ENCODE assay signal across 18 cellular contexts in genomic region chr14:91466192-91466591, GRCh38. TPM values are rescaled to one million over a fixed set of nuclear protein-coding genes. Genes with fewer than 3 reads are reported as not detected.
DNase-seq lines count a peak whose midpoint lies in the region; ATAC-seq and TF ChIP-seq lines count a peak whose summit lies in the region.
"Had no signal": no experiment of that assay in that cellular context is flagged by ENCODE, and none has a peak within 500 bp of the region (broad histone marks: within the 10 kb centered on the region; RNA-seq: fewer than 3 reads in every experiment).

No MANE protein-coding gene starts in this region.

- in situ Hi-C loops in gastrocnemius medialis (cut with MboI; ENCODE audit: low sequenced_read_pairs in 4 of 4) = no loop called here

- peaks cover 0 to 84% of the 10 kb centered on the region in 2 donors for H3K36me3 ChIP-seq in gastrocnemius medialis

- H3K27me3 ChIP-seq in gastrocnemius medialis = no peaks in the 10 kb centered on the region
- H3K27me3 ChIP-seq: right atrium auricular region had no signal

- no peaks in the 10 kb centered on the region for H3K9me3 ChIP-seq in gastrocnemius medialis
- H3K9me3 ChIP-seq: right atrium auricular region had no signal

- intact Hi-C loops in gastrocnemius medialis (cut with DNase I; ENCODE audit: low total_unique reads) = no loop called here

- no peak overlapping the region for H3K27ac ChIP-seq in gastrocnemius medialis
- H3K27ac ChIP-seq: epithelial cell of prostate, right atrium auricular region had no signal

- no peak for TF ChIP-seq POLR2A in gastrocnemius medialis (IDR thresholded peaks at IDR 0.05)

- H3K4me3 Mint-ChIP-seq in activated naive CD4-positive, alpha-beta T cell treated with anti-CD3 and anti-CD28 coated beads, Interleukin-2, amount 50 U/mL, for 24 hours = no peak overlapping the region
- no peak overlapping the region for H3K4me3 Mint-ChIP-seq in immature natural killer cell
- no peak overlapping the region for H3K4me3 Mint-ChIP-seq in stimulated activated naive B cell treated with anti-CD40 and anti-IgM and Interleukin-4, amounts not matched to agents 10 μg/mL and 1 μg/mL and 100 μg/mL, for 72 hours
- H3K4me3 Mint-ChIP-seq: activated B cell treated with CpG ODN at 0.5 μM for 24 hours; dendritic cell treated with granulocyte-macrophage colony-stimulating factor and Interleukin-4, amounts not matched to agents 40 ng/mL and 50 ng/mL, for 4 days; neural crest cell had no signal

- H3K27ac Mint-ChIP-seq in activated naive CD4-positive, alpha-beta T cell treated with anti-CD3 and anti-CD28 coated beads, Interleukin-2, amount 50 U/mL, for 24 hours = peak overlapping the region; percentile 85
- H3K27ac Mint-ChIP-seq in activated naive CD4-positive, alpha-beta T cell treated with anti-CD3 and anti-CD28 coated beads, Interleukin-2, amount 50 U/mL, for 72 hours = no peak overlapping the region
- peak overlapping the region in 4 of 6 donors; percentile 3 to 46 (median 7) for H3K27ac Mint-ChIP-seq in immature natural killer cell
- peak overlapping the region; percentile 16 for H3K27ac Mint-ChIP-seq in stimulated activated naive B cell treated with anti-CD40 and anti-IgM and Interleukin-4, amounts not matched to agents 10 μg/mL and 1 μg/mL and 100 μg/mL, for 72 hours
- H3K27ac Mint-ChIP-seq: activated B cell treated with CpG ODN at 0.5 μM for 24 hours; dendritic cell treated with granulocyte-macrophage colony-stimulating factor and Interleukin-4, amounts not matched to agents 40 ng/mL and 50 ng/mL, for 4 days had no signal

- H3K27me3 Mint-ChIP-seq in activated naive CD4-positive, alpha-beta T cell treated with anti-CD3 and anti-CD28 coated beads, Interleukin-2, amount 50 U/mL, for 24 hours = no peaks in the 10 kb centered on the region
- peaks cover 0 to 3% (median 1%) of the 10 kb centered on the region in 3 donors for H3K27me3 Mint-ChIP-seq in immature natural killer cell (ENCODE audit: low read depth in 3 of 3)
- H3K27me3 Mint-ChIP-seq in stimulated activated naive B cell treated with anti-CD40 and anti-IgM and Interleukin-4, amounts not matched to agents 10 μg/mL and 1 μg/mL and 100 μg/mL, for 72 hours = no peaks in the 10 kb centered on the region
- H3K27me3 Mint-ChIP-seq: activated B cell treated with CpG ODN at 0.5 μM for 24 hours; dendritic cell treated with granulocyte-macrophage colony-stimulating factor and Interleukin-4, amounts not matched to agents 40 ng/mL and 50 ng/mL, for 4 days had no signal

- TF ChIP-seq CTCF in gastrocnemius medialis (IDR thresholded peaks at IDR 0.05 in 4 of 5, conservative IDR thresholded peaks at IDR 0.05 in 1 of 5) = no peak

- H3K9me3 Mint-ChIP-seq in activated naive CD4-positive, alpha-beta T cell treated with anti-CD3 and anti-CD28 coated beads, Interleukin-2, amount 50 U/mL, for 24 hours = no peaks in the 10 kb centered on the region
- no peaks in the 10 kb centered on the region for H3K9me3 Mint-ChIP-seq in activated naive CD4-positive, alpha-beta T cell treated with anti-CD3 and anti-CD28 coated beads, Interleukin-2, amount 50 U/mL, for 72 hours
- no peaks in the 10 kb centered on the region for H3K9me3 Mint-ChIP-seq in immature natural killer cell
- no peaks in the 10 kb centered on the region for H3K9me3 Mint-ChIP-seq in stimulated activated naive B cell treated with anti-CD40 and anti-IgM and Interleukin-4, amounts not matched to agents 10 μg/mL and 1 μg/mL and 100 μg/mL, for 72 hours
- H3K9me3 Mint-ChIP-seq: activated B cell treated with CpG ODN at 0.5 μM for 24 hours; dendritic cell treated with granulocyte-macrophage colony-stimulating factor and Interleukin-4, amounts not matched to agents 40 ng/mL and 50 ng/mL, for 4 days; neural crest cell had no signal

- no peak for ATAC-seq in activated naive CD4-positive, alpha-beta T cell treated with anti-CD3 and anti-CD28 coated beads, Interleukin-2, amount 50 U/mL, for 72 hours
- ATAC-seq in stimulated activated naive B cell treated with anti-CD40 and anti-IgM and Interleukin-4, amounts not matched to agents 10 μg/mL and 1 μg/mL and 100 μg/mL, for 72 hours (replicated peaks) = no peak
- ATAC-seq in HG02970 (IDR thresholded peaks at IDR 0.05; ENCODE audit: low FRiP score, unreplicated experiment) (no peak), gastrocnemius medialis (no peak)

- no peak overlapping the region for H3K4me3 ChIP-seq in gastrocnemius medialis
- H3K4me3 ChIP-seq: lung, right atrium auricular region had no signal

- H3K4me1 ChIP-seq in gastrocnemius medialis = no peaks in the 10 kb centered on the region
- H3K4me1 ChIP-seq: right atrium auricular region had no signal

- H3K4me1 Mint-ChIP-seq in activated naive CD4-positive, alpha-beta T cell treated with anti-CD3 and anti-CD28 coated beads, Interleukin-2, amount 50 U/mL, for 24 hours = peaks cover 20% of the 10 kb centered on the region
- peaks cover 6 to 37% of the 10 kb centered on the region in 2 donors for H3K4me1 Mint-ChIP-seq in immature natural killer cell
- peaks cover 10 to 20% of the 10 kb centered on the region in 2 donors for H3K4me1 Mint-ChIP-seq in stimulated activated naive B cell treated with anti-CD40 and anti-IgM and Interleukin-4, amounts not matched to agents 10 μg/mL and 1 μg/mL and 100 μg/mL, for 72 hours
- H3K4me1 Mint-ChIP-seq: neural crest cell had no signal

- H3K36me3 Mint-ChIP-seq in activated naive CD4-positive, alpha-beta T cell treated with anti-CD3 and anti-CD28 coated beads, Interleukin-2, amount 50 U/mL, for 24 hours = peaks cover 25% of the 10 kb centered on the region
- peaks cover 1 to 66% of the 10 kb centered on the region in 2 donors for H3K36me3 Mint-ChIP-seq in activated naive CD4-positive, alpha-beta T cell treated with anti-CD3 and anti-CD28 coated beads, Interleukin-2, amount 50 U/mL, for 72 hours
- peaks cover 22 to 62% (median 36%) of the 10 kb centered on the region in 3 donors for H3K36me3 Mint-ChIP-seq in immature natural killer cell
- peaks cover 34 to 48% of the 10 kb centered on the region in 2 donors for H3K36me3 Mint-ChIP-seq in stimulated activated naive B cell treated with anti-CD40 and anti-IgM and Interleukin-4, amounts not matched to agents 10 μg/mL and 1 μg/mL and 100 μg/mL, for 72 hours

- DNase-seq in activated naive CD4-positive, alpha-beta T cell treated with anti-CD3 and anti-CD28 coated beads, Interleukin-2, amount 50 U/mL, for 72 hours (ENCODE audit: low spot score in 2 of 2) = no peak
- peak; percentile 12 for DNase-seq in NCI-H69 (lab: John Stamatoyannopoulos, UW)
- DNase-seq in immature natural killer cell = no peak
- no peak for DNase-seq in stimulated activated naive B cell treated with anti-CD40 and anti-IgM and Interleukin-4, amounts not matched to agents 10 μg/mL and 1 μg/mL and 100 μg/mL, for 72 hours
- DNase-seq in gastrocnemius medialis = no peak
- no peak for DNase-seq in SHP77 treated with DMSO at 0.1 percent for 48 hours (lab: John Stamatoyannopoulos, UW)
- DNase-seq: activated B cell treated with CpG ODN at 0.5 μM for 24 hours; activated gamma-delta T cell treated with Interleukin-2 at 50 U/mL for 16 hours; NCI-H187 treated with DMSO at 0.1 percent for 48 hours; NK-92 treated with Interleukin-12 subunit alpha and Interleukin-12 subunit beta, amount 100 ng/mL, for 24 hours; substantia nigra had no signal

RNA-seq across cellular contexts. Expression of gene PPP4R3A, which starts 43.9 kb away (rescaled TPM):
- 100 to 1,000 TPM; 103 to 138 TPM for total RNA-seq in activated naive CD4-positive, alpha-beta T cell treated with anti-CD3 and anti-CD28 coated beads, Interleukin-2, amount 50 U/mL, for 72 hours
- 100 to 1,000 TPM in 1 of 3 donors, 10 to 100 TPM in 2; 39.4 to 113 (median 46.8) TPM for polyA plus RNA-seq in immature natural killer cell
- total RNA-seq in gastrocnemius medialis = 10 to 100 TPM; 38.8 to 53.3 (median 44.6) TPM

RNA-seq across cellular contexts. Expression of gene CCDC88C, which starts 48.6 kb away (rescaled TPM):
- 100 to 1,000 TPM in 1 of 2 donors, 10 to 100 TPM in 1; 98.8 to 113 TPM for total RNA-seq in activated naive CD4-positive, alpha-beta T cell treated with anti-CD3 and anti-CD28 coated beads, Interleukin-2, amount 50 U/mL, for 72 hours
- 10 to 100 TPM; 19.5 to 58.2 (median 21.2) TPM for polyA plus RNA-seq in immature natural killer cell
- 1 to 10 TPM; 1.1 to 2.7 (median 2.1) TPM for total RNA-seq in gastrocnemius medialis

Comparison
In these comparisons a context has a peak if more than half of its experiments do, and no peak if none do; other contexts are left out.
1. H3K27ac Mint-ChIP-seq: peak in activated naive CD4-positive, alpha-beta T cell treated with anti-CD3 and anti-CD28 coated beads, Interleukin-2, amount 50 U/mL, for 24 hours (single experiment), immature natural killer cell (4 of 6) and stimulated activated naive B cell treated with anti-CD40 and anti-IgM and Interleukin-4, amounts not matched to agents 10 μg/mL and 1 μg/mL and 100 μg/mL, for 72 hours (single experiment); none in activated naive CD4-positive, alpha-beta T cell treated with anti-CD3 and anti-CD28 coated beads, Interleukin-2, amount 50 U/mL, for 72 hours (0 of 2).
2. RNA of gene CCDC88C, which starts 48.6 kb away (total RNA-seq): 98.8 to 113 TPM in activated naive CD4-positive, alpha-beta T cell treated with anti-CD3 and anti-CD28 coated beads, Interleukin-2, amount 50 U/mL, for 72 hours; 1.1 to 2.7 TPM in gastrocnemius medialis; every median in the first group is over 10 times any median in the second.